ENCODE assay signal across 8 cellular contexts in the genomic region with DNA sequence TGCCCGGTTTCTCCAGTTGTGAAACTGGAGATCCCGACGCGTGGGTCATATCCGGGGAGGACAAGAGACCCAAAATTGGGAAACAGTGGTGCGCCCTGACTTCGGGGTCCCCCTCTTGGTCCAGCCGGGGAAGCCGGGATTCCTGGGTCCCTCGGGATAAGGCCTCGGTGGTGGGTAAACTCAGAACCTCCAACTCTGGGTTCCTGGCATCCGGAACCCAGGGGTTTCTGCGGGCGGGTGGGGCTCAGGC. TPM values are rescaled to one million over a fixed set of nuclear protein-coding genes. Genes with fewer than 3 reads are reported as not detected.
DNase-seq lines count a peak whose midpoint lies in the region; ATAC-seq, FAIRE-seq and TF ChIP-seq lines count a peak whose summit lies in the region.

No MANE protein-coding gene starts in this region.

- intact Hi-C loops in Right ventricle myocardium superior (cut with DNase I) = no loop called here

- H3K4me3 ChIP-seq in right atrium auricular region = peak overlapping the region; percentile 86 to 89
- peak overlapping the region; percentile 81 to 87 for H3K4me3 ChIP-seq in mucosa of rectum (ENCODE audit: low read length in 2 of 2)

- no peak for ATAC-seq in Right ventricle myocardium superior (ENCODE audit: poor library complexity)

- H3K9me3 ChIP-seq in right atrium auricular region (no peaks in the 10 kb centered on the region), mucosa of rectum (ENCODE audit: control insufficient read depth in 2 of 2, low read length in 2 of 2) (no peaks in the 10 kb centered on the region)

- FAIRE-seq in D721Med (lab: Jason Lieb, UNC) = no peak

- H3K27ac ChIP-seq in right atrium auricular region = peak overlapping the region; percentile 99 to 100
- peak overlapping the region; percentile 95 for H3K27ac ChIP-seq in caudate nucleus (ENCODE audit: low read depth, low read length)
- H3K27ac ChIP-seq in mucosa of rectum (ENCODE audit: low read depth in 2 of 2, low read length in 2 of 2) = peak overlapping the region; percentile 97 to 100

- TF ChIP-seq CTCF in right atrium auricular region (IDR thresholded peaks at IDR 0.05) = no peak
- TF ChIP-seq CTCF in D721Med (IDR thresholded peaks at IDR 0.05; ENCODE audit: insufficient read depth, missing control alignments) = no peak

- DNase-seq in right atrium auricular region (ENCODE audit: low spot score) (peak; percentile 68), Right ventricle myocardium superior (no peak), caudate nucleus (lab: John Stamatoyannopoulos, UW) (peak in 1 of 61 donors; percentile 42), NCI-H510A (lab: John Stamatoyannopoulos, UW) (no peak), T1000 (lab: John Stamatoyannopoulos, UW) (no peak), D721Med (ENCODE audit: insufficient read length, low spot score) (no peak)
- no peak for DNase-seq in central memory CD4-positive, alpha-beta T cell

- peaks cover 25% of the 10 kb centered on the region for H3K36me3 ChIP-seq in right atrium auricular region
- H3K36me3 ChIP-seq in mucosa of rectum (ENCODE audit: control insufficient read depth in 2 of 2, insufficient read depth in 2 of 2, low read length in 2 of 2) = peaks cover 12 to 18% of the 10 kb centered on the region in 2 donors

- H3K27me3 ChIP-seq in right atrium auricular region (no peaks in the 10 kb centered on the region), mucosa of rectum (ENCODE audit: control insufficient read depth in 2 of 2, insufficient read depth in 2 of 2, low read length in 2 of 2) (no peaks in the 10 kb centered on the region)

- H3K4me1 ChIP-seq in right atrium auricular region (peaks cover 0 to 53% of the 10 kb centered on the region in 2 donors), mucosa of rectum (ENCODE audit: control insufficient read depth in 2 of 2, insufficient read depth in 2 of 2, low read length in 2 of 2) (peaks cover 41 to 59% of the 10 kb centered on the region in 2 donors)

- peak overlapping the region; percentile 98 to 99 for H3K9ac ChIP-seq in mucosa of rectum (ENCODE audit: low read depth in 1 of 2, low read length in 2 of 2)

RNA-seq across cellular contexts. Expression of a gene that starts 0.7 kb away (rescaled TPM):
- total RNA-seq in right atrium auricular region = 100 to 1,000 TPM; 107 to 202 TPM
- total RNA-seq in Right ventricle myocardium superior = 44.9 TPM

RNA-seq across cellular contexts. Expression of a gene that starts 5.2 kb away (rescaled TPM):
- total RNA-seq in right atrium auricular region (10 to 100 TPM in 1 of 2 donors, 1 to 10 TPM in 1; 7.5 to 12.0 TPM), Right ventricle myocardium superior (9.0 TPM)

RNA-seq across cellular contexts. Expression of a gene that starts 16.1 kb away (rescaled TPM):
- total RNA-seq in right atrium auricular region (10 to 100 TPM; 29.9 to 32.3 TPM), Right ventricle myocardium superior (22.1 TPM)

RNA-seq across cellular contexts. Expression of a gene that starts 16.4 kb away (rescaled TPM):
- total RNA-seq in right atrium auricular region (10 to 100 TPM; 34.8 to 54.3 TPM), Right ventricle myocardium superior (32.0 TPM)

RNA-seq across cellular contexts. Expression of a gene that starts 28.4 kb away (rescaled TPM):
- total RNA-seq in right atrium auricular region = 1,000 to 10,000 TPM; 1,032 to 1,330 TPM
- 1,176 TPM for total RNA-seq in Right ventricle myocardium superior
